In the genomic region with DNA sequence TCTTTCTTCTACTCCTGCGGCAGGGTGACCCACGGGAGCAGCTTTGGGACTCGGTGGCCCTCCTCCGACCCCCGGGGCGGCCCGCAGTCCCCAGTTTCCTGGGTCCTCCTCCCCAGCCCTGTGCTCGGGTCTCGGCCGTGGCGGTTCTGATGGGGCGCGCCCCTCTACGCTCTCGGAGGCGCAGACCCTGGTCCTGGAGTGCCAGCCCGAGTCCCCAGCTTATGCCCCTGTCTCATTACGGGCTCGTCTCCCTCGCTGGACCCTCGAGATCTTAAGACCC, we compare ENCODE assay signal across 8 cellular contexts. TPM values are rescaled to one million over a fixed set of nuclear protein-coding genes. Genes with fewer than 3 reads are reported as not detected.
DNase-seq lines count a peak whose midpoint lies in the region; ATAC-seq and TF ChIP-seq lines count a peak whose summit lies in the region.

No MANE protein-coding gene starts in this region.

- H3K9ac ChIP-seq in neuronal stem cell (ENCODE audit: low read depth, low read length, poor library complexity), result peak overlapping the region; percentile 98

- peaks cover 0 to 30% (median 0%) of the 10 kb centered on the region in 3 donors for H3K36me3 ChIP-seq in Peyer's patch
- H3K36me3 ChIP-seq in esophagus (ENCODE audit: control insufficient read depth in 2 of 2, insufficient read depth in 2 of 2, low read length in 1 of 2), result peaks cover 7 to 12% of the 10 kb centered on the region in 2 donors
- H3K36me3 ChIP-seq in neuronal stem cell (replicated peaks in 1 of 2; ENCODE audit: control insufficient read depth in 2 of 2, insufficient read depth in 2 of 2, low read length in 2 of 2), result peaks cover 7 to 38% of the 10 kb centered on the region in 2 donors

- no peaks in the 10 kb centered on the region for H3K9me3 ChIP-seq in Peyer's patch
- H3K9me3 ChIP-seq in esophagus (ENCODE audit: control insufficient read depth in 2 of 2, insufficient read depth in 1 of 2, low read depth in 1 of 2, low read length in 1 of 2), result no peaks in the 10 kb centered on the region
- no peaks in the 10 kb centered on the region for H3K9me3 ChIP-seq in neuronal stem cell (replicated peaks in 1 of 2; ENCODE audit: control insufficient read depth in 2 of 2, insufficient read depth in 1 of 2, low read depth in 1 of 2, low read length in 2 of 2)

- peak overlapping the region; percentile 99 for H3K18ac ChIP-seq in neuronal stem cell (ENCODE audit: low read length)

- peak; percentile 15 for DNase-seq in activated effector memory CD4-positive, alpha-beta T cell treated with Interleukin-2 at 50 U/mL for 16 hours
- no peak for DNase-seq in activated effector memory CD4-positive, alpha-beta T cell treated with anti-CD3 and anti-CD28 coated beads, Interleukin-2, amount 50 U/mL, for 16 hours
- no peak for DNase-seq in Peyer's patch
- no peak for DNase-seq in neuronal stem cell (ENCODE audit: low spot score)
- no peak for DNase-seq in HPDE6-E6E7 (ENCODE audit: extremely low spot score)

- H4K91ac ChIP-seq in neuronal stem cell (ENCODE audit: low read depth, low read length, poor library complexity), result no peak overlapping the region

- H4K8ac ChIP-seq in neuronal stem cell (ENCODE audit: low read depth, low read length), result no peak overlapping the region

- peak overlapping the region; percentile 79 for H3K4ac ChIP-seq in neuronal stem cell (ENCODE audit: low read length)

- ATAC-seq in HG03521 (IDR thresholded peaks at IDR 0.05; ENCODE audit: unreplicated experiment) (no peak), GM18517 (IDR thresholded peaks at IDR 0.05; ENCODE audit: unreplicated experiment) (no peak)

- H2AK5ac ChIP-seq in neuronal stem cell (ENCODE audit: low read depth, low read length), result peak overlapping the region; percentile 51

- TF ChIP-seq CTCF in Peyer's patch (IDR thresholded peaks at IDR 0.05), result no peak

- peaks cover 17% of the 10 kb centered on the region for H3K79me1 ChIP-seq in neuronal stem cell (ENCODE audit: low read depth, low read length)

- peak overlapping the region; percentile 96 for H3K23ac ChIP-seq in neuronal stem cell (ENCODE audit: low read depth, low read length, poor library complexity)

- H2BK12ac ChIP-seq in neuronal stem cell (ENCODE audit: low read length), result no peak overlapping the region

- peak overlapping the region; percentile 91 for H2AFZ ChIP-seq in neuronal stem cell (ENCODE audit: low read length)

- no peak for TF ChIP-seq POLR2A in Peyer's patch (IDR thresholded peaks at IDR 0.05)

- H3K27me3 ChIP-seq in Peyer's patch, result no peaks in the 10 kb centered on the region
- H3K27me3 ChIP-seq in esophagus (ENCODE audit: control insufficient read depth in 1 of 2, insufficient read depth in 2 of 2, low read length in 2 of 2), result no peaks in the 10 kb centered on the region
- peaks cover 0 to 33% (median 12%) of the 10 kb centered on the region in 3 experiments for H3K27me3 ChIP-seq in neuronal stem cell (ENCODE audit: control insufficient read depth in 3 of 3, insufficient read depth in 3 of 3, low read depth in 1 of 3, low read length in 3 of 3)

- H2BK5ac ChIP-seq in neuronal stem cell (ENCODE audit: low read length), result peak overlapping the region; percentile 93

- WGBS in esophagus, 2 donors, result 0 to 2% methylated on average over 21 of the region's 21 CpGs
- WGBS in neuronal stem cell (ENCODE audit: extremely low coverage in 2 of 2, insufficient read length in 2 of 2, insufficient replicate concordance in 1 of 2), 2 donors, result no CpG with 5 or more reads among the region's 21 CpGs

- H3K4me1 ChIP-seq in Peyer's patch (peaks cover 7 to 44% (median 11%) of the 10 kb centered on the region in 4 donors), esophagus (ENCODE audit: control insufficient read depth in 2 of 2, insufficient read depth in 2 of 2, low read length in 1 of 2) (peaks cover 4 to 10% of the 10 kb centered on the region in 2 donors), neuronal stem cell (ENCODE audit: control insufficient read depth in 2 of 2, insufficient read depth in 1 of 2, low read depth in 1 of 2, low read length in 2 of 2) (peaks cover 24 to 27% of the 10 kb centered on the region in 2 donors)

- peak overlapping the region; percentile 90 to 98 (median 97) for H3K4me3 ChIP-seq in Peyer's patch
- peak overlapping the region; percentile 64 to 93 for H3K4me3 ChIP-seq in esophagus (ENCODE audit: low read depth in 1 of 2, low read length in 2 of 2)
- peak overlapping the region; percentile 89 to 98 for H3K4me3 ChIP-seq in neuronal stem cell (ENCODE audit: low read length in 2 of 2)

- H3K27ac ChIP-seq in Peyer's patch (peak overlapping the region; percentile 97 to 100 (median 98)), esophagus (ENCODE audit: low read depth in 2 of 2, low read length in 1 of 2) (peak overlapping the region; percentile 94 to 97), neuronal stem cell (replicated peaks; ENCODE audit: low read length) (no peak overlapping the region)

- H2BK120ac ChIP-seq in neuronal stem cell (ENCODE audit: low read depth, low read length), result peak overlapping the region; percentile 11

- H3K14ac ChIP-seq in neuronal stem cell (ENCODE audit: low read length), result peak overlapping the region; percentile 89

- H3K4me2 ChIP-seq in neuronal stem cell (ENCODE audit: insufficient read depth, low read length, poor library complexity, severe bottlenecking), result peak overlapping the region; percentile 74

- H2BK15ac ChIP-seq in neuronal stem cell (ENCODE audit: low read length), result peak overlapping the region; percentile 91

RNA-seq across cellular contexts. Expression of a gene that starts 0.4 kb away (rescaled TPM):
- 100 to 1,000 TPM in 1 of 4 donors, 10 to 100 TPM in 3; 45.0 to 129 (median 58.8) TPM for total RNA-seq in Peyer's patch
- 10 to 100 TPM in 1 of 2 donors, 1 to 10 TPM in 1; 9.4 to 27.3 TPM for polyA plus RNA-seq in esophagus
- polyA plus RNA-seq in neuronal stem cell (2013, experiment 1 of 2), result 59.9 TPM
- polyA plus RNA-seq in neuronal stem cell (2013, experiment 2 of 2), result 59.9 TPM

RNA-seq across cellular contexts. Expression of a gene that starts 45.2 kb away (rescaled TPM):
- total RNA-seq in Peyer's patch, result 10 to 100 TPM; 10.5 to 33.8 (median 12.2) TPM
- polyA plus RNA-seq in esophagus, result 1 to 10 TPM; 1.7 to 4.4 TPM
- 2.0 TPM for polyA plus RNA-seq in neuronal stem cell (2013, experiment 1 of 2)
- 2.0 TPM for polyA plus RNA-seq in neuronal stem cell (2013, experiment 2 of 2)
